29 cellular contexts compared by ENCODE assay signal in genomic region chr5:77420940-77421339, GRCh38.
"Had no signal": no experiment of that assay in that cellular context is flagged by ENCODE, and none has a peak within 500 bp of the region (broad histone marks: within the 10 kb centered on the region; RNA-seq: fewer than 3 reads in every experiment).

No MANE protein-coding gene starts in this region.

- H3K4me1 ChIP-seq: body of pancreas had no signal

- H3K27ac ChIP-seq: body of pancreas, esophagus squamous epithelium, gastroesophageal sphincter had no signal

- H3K27ac Mint-ChIP-seq: activated CD4-positive, alpha-beta memory T cell treated with anti-CD3 and anti-CD28 coated beads for 36 hours; activated CD4-positive, alpha-beta T cell treated with anti-CD3 and anti-CD28 coated beads for 36 hours; activated CD4-positive, alpha-beta T cell treated with anti-CD3 and anti-CD28 coated beads, Interleukin-2, amount 10 ng/mL, durations not matched to agents 24 days and 14 days; activated CD8-positive, alpha-beta memory T cell treated with anti-CD3 and anti-CD28 coated beads, Interleukin-2, amount 10 ng/mL, durations not matched to agents 7 days and 5 days; activated CD8-positive, alpha-beta T cell treated with anti-CD3 and anti-CD28 coated beads, Interleukin-2, amount 10 ng/mL, durations not matched to agents 7 days and 5 days; activated naive CD4-positive, alpha-beta T cell treated with anti-CD3 and anti-CD28 coated beads, Interleukin-2, amount 10 ng/mL, durations not matched to agents 7 days and 5 days; activated naive CD8-positive, alpha-beta T cell; activated T-helper 1 cell treated with anti-CD3 and anti-CD28 coated beads, Interleukin-12 subunit alpha, Interleukin-12 subunit beta, Interleukin-2, Interleukin-4 antibody, amounts not matched to agents 30 ng/mL and 10 ng/mL and 1 ng/mL, durations not matched to agents 14 hours and 24 hours and 36 hours; activated T-helper 2 cell treated with anti-CD3 and anti-CD28 coated beads, Interferon-gamma antibody, Interleukin-2, Interleukin-4, amounts not matched to agents 10 μg/mL and 5 μg/mL and 100 μg/mL, durations not matched to agents 14 hours and 24 hours and 36 hours; endodermal cell had no signal

- H3K36me3 Mint-ChIP-seq: activated naive CD4-positive, alpha-beta T cell treated with anti-CD3 and anti-CD28 coated beads, Interleukin-2, amount 10 ng/mL, durations not matched to agents 7 days and 5 days; activated naive CD8-positive, alpha-beta T cell had no signal

- H3K4me1 Mint-ChIP-seq: activated CD4-positive, alpha-beta T cell treated with anti-CD3 and anti-CD28 coated beads, Interleukin-2, amount 10 ng/mL, durations not matched to agents 24 days and 14 days; activated CD8-positive, alpha-beta memory T cell treated with anti-CD3 and anti-CD28 coated beads, Interleukin-2, amount 10 ng/mL, durations not matched to agents 7 days and 5 days; endodermal cell had no signal

- H3K9me3 ChIP-seq: body of pancreas, esophagus squamous epithelium, gastroesophageal sphincter had no signal

- H3K27me3 Mint-ChIP-seq: activated CD4-positive, alpha-beta T cell treated with anti-CD3 and anti-CD28 coated beads, Interleukin-2, amount 10 ng/mL, durations not matched to agents 24 days and 14 days had no signal

- FAIRE-seq: colon had no signal

- H3K9me3 Mint-ChIP-seq: activated naive CD4-positive, alpha-beta T cell treated with anti-CD3 and anti-CD28 coated beads, Interleukin-2, amount 10 ng/mL, durations not matched to agents 7 days and 5 days; endodermal cell had no signal

- H3K4me3 Mint-ChIP-seq: activated CD4-positive, alpha-beta memory T cell treated with anti-CD3 and anti-CD28 coated beads for 36 hours; activated CD4-positive, alpha-beta T cell treated with anti-CD3 and anti-CD28 coated beads for 36 hours; activated CD4-positive, alpha-beta T cell treated with anti-CD3 and anti-CD28 coated beads, Interleukin-2, amount 10 ng/mL, durations not matched to agents 24 days and 14 days; activated CD8-positive, alpha-beta memory T cell treated with anti-CD3 and anti-CD28 coated beads, Interleukin-2, amount 10 ng/mL, durations not matched to agents 7 days and 5 days; activated CD8-positive, alpha-beta T cell treated with anti-CD3 and anti-CD28 coated beads, Interleukin-2, amount 10 ng/mL, durations not matched to agents 7 days and 5 days; activated naive CD4-positive, alpha-beta T cell treated with anti-CD3 and anti-CD28 coated beads, Interleukin-2, amount 10 ng/mL, durations not matched to agents 7 days and 5 days; activated naive CD8-positive, alpha-beta T cell; activated T-helper 1 cell treated with anti-CD3 and anti-CD28 coated beads, Interleukin-12 subunit alpha, Interleukin-12 subunit beta, Interleukin-2, Interleukin-4 antibody, amounts not matched to agents 30 ng/mL and 10 ng/mL and 1 ng/mL, durations not matched to agents 14 hours and 24 hours and 36 hours; endodermal cell had no signal

- H3K4me3 ChIP-seq: body of pancreas, esophagus squamous epithelium, gastroesophageal sphincter had no signal

- ATAC-seq: activated CD4-positive, alpha-beta T cell treated with anti-CD3 and anti-CD28 coated beads for 36 hours; activated CD8-positive, alpha-beta memory T cell treated with anti-CD3 and anti-CD28 coated beads, Interleukin-2, amount 10 ng/mL, durations not matched to agents 7 days and 5 days; activated CD8-positive, alpha-beta T cell treated with anti-CD3 and anti-CD28 coated beads, Interleukin-2, amount 10 ng/mL, durations not matched to agents 7 days and 5 days; body of pancreas; gastroesophageal sphincter had no signal

- DNase-seq: activated CD4-positive, alpha-beta memory T cell treated with anti-CD3 and anti-CD28 coated beads for 36 hours; activated CD4-positive, alpha-beta T cell treated with anti-CD3 and anti-CD28 coated beads for 36 hours; activated CD4-positive, alpha-beta T cell treated with anti-CD3 and anti-CD28 coated beads, Interleukin-2, amount 10 ng/mL, durations not matched to agents 24 days and 14 days; activated CD4-positive, CD25-positive, alpha-beta regulatory T cell; activated CD4-positive, CD25-positive, alpha-beta regulatory T cell treated with anti-CD3 and anti-CD28 coated beads, Interleukin-2, amount 50 U/mL, for 72 hours; activated CD8-positive, alpha-beta memory T cell treated with anti-CD3 and anti-CD28 coated beads, Interleukin-2, amount 10 ng/mL, durations not matched to agents 7 days and 5 days; activated CD8-positive, alpha-beta memory T cell treated with anti-CD3 and anti-CD28 coated beads, Interleukin-2, amount 50 U/mL, for 4 hours; activated CD8-positive, alpha-beta T cell treated with anti-CD3 and anti-CD28 coated beads, Interleukin-2, amount 10 ng/mL, durations not matched to agents 7 days and 5 days; activated effector memory CD4-positive, alpha-beta T cell treated with anti-CD3 and anti-CD28 coated beads, Interleukin-2, amount 50 U/mL, for 16 hours; activated naive CD4-positive, alpha-beta T cell; activated naive CD4-positive, alpha-beta T cell treated with anti-CD3 and anti-CD28 coated beads, Interleukin-2, amount 10 ng/mL, durations not matched to agents 7 days and 5 days; activated T-cell treated with anti-CD3 and anti-CD28 coated beads, Interleukin-2, amount 50 U/mL, for 1 hour; activated T-cell treated with anti-CD3 and anti-CD28 coated beads, Interleukin-2, amount 50 U/mL, for 48 hours; amniotic stem cell; anterior cingulate cortex; body of pancreas; caudate nucleus; effector memory CD4-positive, alpha-beta T cell; endodermal cell; erythroblast; esophagus squamous epithelium; foreskin melanocyte; T-helper 1 cell; T-helper 2 cell had no signal

- H3K27me3 ChIP-seq: body of pancreas, esophagus squamous epithelium had no signal
